18 cellular contexts compared by ENCODE assay signal in the genomic region with DNA sequence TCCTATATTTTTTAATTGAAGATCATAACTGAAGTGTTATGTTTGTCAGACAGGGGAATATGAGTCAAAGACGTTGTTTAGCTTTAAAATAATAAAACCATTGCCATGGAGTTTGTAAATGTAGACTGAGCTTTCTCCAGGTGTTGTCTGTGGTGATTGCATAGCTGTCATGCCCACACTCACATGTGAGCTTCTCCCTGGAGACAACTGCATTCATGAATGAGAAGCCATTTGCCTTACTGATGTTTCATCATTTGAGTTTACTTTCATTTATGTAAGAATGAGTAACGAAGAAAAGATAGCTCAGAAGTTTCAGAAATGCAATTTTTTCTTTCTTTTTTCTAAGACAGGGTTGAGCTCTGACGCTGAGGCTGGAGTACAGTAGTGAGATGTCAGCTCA.
"Had no signal": no experiment of that assay in that cellular context is flagged by ENCODE, and none has a peak within 500 bp of the region (broad histone marks: within the 10 kb centered on the region; RNA-seq: fewer than 3 reads in every experiment).

No MANE protein-coding gene starts in this region.

- DNase-seq: activated CD4-positive, alpha-beta T cell treated with anti-CD3 and anti-CD28 coated beads for 1 hour; activated CD4-positive, alpha-beta T cell treated with anti-CD3 and anti-CD28 coated beads, Interleukin-2, amount 50 U/mL, for 1 hour; activated CD8-positive, alpha-beta T cell treated with anti-CD3 and anti-CD28 coated beads for 36 hours; activated gamma-delta T cell treated with Interleukin-2 at 50 U/mL for 16 hours; activated naive CD4-positive, alpha-beta T cell treated with anti-CD3 and anti-CD28 coated beads, Interleukin-2, amount 50 U/mL, for 16 hours; activated T-cell treated with anti-CD3 and anti-CD28 coated beads, Interleukin-2, amount 50 U/mL, for 4 hours; amygdala; gastrocnemius medialis; glutamatergic neuron; left ventricle myocardium inferior; mesendoderm; ovary; stimulated activated CD4-positive, alpha-beta T cell treated with anti-CD3 and anti-CD28 coated beads, Interleukin-4, amount 100 ng/mL, for 24 hours; uterus had no signal

- ATAC-seq: activated CD8-positive, alpha-beta T cell treated with anti-CD3 and anti-CD28 coated beads for 36 hours; activated T-cell treated with anti-CD3 and anti-CD28 coated beads, Interleukin-2, amount 50 U/mL, for 4 hours; activated T-helper 17 cell treated with anti-CD3 and anti-CD28 coated beads, Interleukin-2, amount 50 U/mL, for 72 hours; gastrocnemius medialis; sciatic nerve; stimulated activated effector memory CD8-positive, alpha-beta T cell treated with anti-CD3 and anti-CD28 coated beads, Interleukin-12 subunit alpha, Interleukin-12 subunit beta, amount 100 ng/mL, for 72 hours; WTC11 had no signal
